ENCODE assay signal across 8 cellular contexts in the genomic region with DNA sequence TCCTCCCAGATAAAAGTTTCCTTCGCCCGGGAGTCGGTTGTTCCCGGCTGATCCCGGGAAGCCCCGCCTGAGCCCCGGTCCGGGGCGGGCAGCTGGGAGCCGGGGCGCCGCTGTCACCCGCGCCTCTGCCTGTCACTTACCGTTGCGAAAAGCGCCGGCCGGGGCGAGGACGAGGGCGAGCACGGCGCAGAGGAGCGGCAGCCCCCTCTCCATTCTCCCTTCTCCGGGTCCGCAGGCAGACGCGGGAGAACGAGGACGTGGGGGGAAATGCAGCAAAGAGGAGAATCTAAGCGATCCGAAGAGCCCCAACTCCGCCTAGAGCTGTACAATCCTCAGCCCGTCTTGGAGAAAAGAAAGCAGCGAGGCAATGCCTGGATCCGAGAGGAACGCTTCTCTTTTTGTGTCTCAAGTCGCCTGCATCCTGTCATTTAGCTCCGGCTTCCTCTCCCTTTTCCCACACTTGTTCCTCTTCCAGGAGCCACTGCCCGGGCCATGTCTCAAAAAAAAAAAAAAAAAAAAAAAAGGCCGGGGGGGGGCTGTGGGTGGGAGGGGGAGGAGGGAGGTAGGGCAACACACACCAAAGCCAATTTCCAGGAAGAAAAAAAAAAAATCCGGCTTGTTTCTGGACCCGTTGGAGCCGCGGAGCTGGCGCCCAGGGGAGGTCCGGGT. TPM values are rescaled to one million over a fixed set of nuclear protein-coding genes. Genes with fewer than 3 reads are reported as not detected.
DNase-seq lines count a peak whose midpoint lies in the region; ATAC-seq, FAIRE-seq and TF ChIP-seq lines count a peak whose summit lies in the region.

Gene NRP1 (minus strand): TSS at position 498 of the 669 bp plus-strand sequence. CDS start 285 bp downstream, at position 213.

- no peaks in the 10 kb centered on the region for H3K36me3 Mint-ChIP-seq in central memory CD8-positive, alpha-beta T cell (ENCODE audit: insufficient read depth)

- FAIRE-seq in A549 (lab: Jason Lieb, UNC), result no peak

- peaks cover 15% of the 10 kb centered on the region for H3K4me1 Mint-ChIP-seq in central memory CD8-positive, alpha-beta T cell

- DNase-seq in A549 (ENCODE audit: low read depth in 1 of 2, low spot score in 1 of 2) (peak in 1 of 2 experiments; percentile 89), GM12864 (ENCODE audit: low read depth) (no peak), PC-9 (peak in 1 of 2 experiments; percentile 25), kidney glomerular epithelial cell (lab: John Stamatoyannopoulos, UW) (peak; percentile 45)
- no peak for DNase-seq in central memory CD8-positive, alpha-beta T cell (ENCODE audit: low spot score in 2 of 2)
- DNase-seq in stimulated activated CD8-positive, alpha-beta memory T cell treated with anti-CD3 and anti-CD28 coated beads, Interleukin-4, amount 100 ng/mL, for 48 hours, result peak; percentile 39

- H2AFZ ChIP-seq in PC-9, result peak within 1 kb of the TSS; percentile 87

- peaks cover 20% of the 10 kb centered on the region for H3K4me1 ChIP-seq in A549
- H3K4me1 ChIP-seq in PC-9 (replicated peaks; ENCODE audit: insufficient read depth), result peaks cover 32% of the 10 kb centered on the region

- H3K4me3 ChIP-seq in A549 (peak within 1 kb of the TSS; percentile 85), GM12864 (ENCODE audit: low read depth, low read length) (peak within 1 kb of the TSS; percentile 10), PC-9 (peak within 1 kb of the TSS; percentile 92)

- ATAC-seq in A549, result no peak; a peak in 2 of 6 replicates
- peak; percentile 31 for ATAC-seq in central memory CD8-positive, alpha-beta T cell (replicated peaks; ENCODE audit: extremely low read depth, poor library complexity, severe bottlenecking)
- no peak for ATAC-seq in GM21737 (IDR thresholded peaks at IDR 0.05; ENCODE audit: unreplicated experiment)
- ATAC-seq in HG02798 (IDR thresholded peaks at IDR 0.05; ENCODE audit: poor library complexity, unreplicated experiment), result no peak

- POLR2A ChIA-PET in A549 (lab: Yijun Ruan, JAX) (interaction anchor here (0.6 to 3.6 kb wide), 14 partner anchors 32 to 1304 kb away, joined by 3 to 30 read pairs (median 4); no protein-coding TSS in a partner anchor), PC-9 (lab: Charles Lee; ENCODE audit: unreplicated experiment) (interaction anchor here (0.6 to 0.8 kb wide), 4 partner anchors 197 to 1827 kb away, joined by 4 to 10 read pairs (median 4); no protein-coding TSS in a partner anchor)

- TSS peak; percentile 31 for BruUV-seq in PC-9 (replicated peaks; lab: Mats Ljungman, UMichigan)

- H3K4me2 ChIP-seq in A549 (peak within 1 kb of the TSS; percentile 95), PC-9 (peak within 1 kb of the TSS; percentile 91)

- no peaks in the 10 kb centered on the region for H3K27me3 ChIP-seq in PC-9 (ENCODE audit: insufficient read depth, low read depth)

- H3K27ac ChIP-seq in A549 (peak within 1 kb of the TSS; percentile 99), PC-9 (peak within 1 kb of the TSS; percentile 79)

- TF ChIP-seq POLR2A in A549 (IDR thresholded peaks at IDR 0.05; ENCODE audit: low read length), result no peak

- H3K79me2 ChIP-seq in PC-9 (ENCODE audit: low read depth), result peaks cover 51% of the 10 kb centered on the region

- peaks cover 86% of the 10 kb centered on the region for H3K27me3 Mint-ChIP-seq in central memory CD8-positive, alpha-beta T cell

- TF ChIP-seq RAD21 in A549 (conservative IDR thresholded peaks at IDR 0.05 in 1 of 2, IDR thresholded peaks at IDR 0.05 in 1 of 2), result no peak

- TF ChIP-seq EP300 in A549 (IDR thresholded peaks at IDR 0.05), result peak in 1 of 2 experiments; percentile 21; a peak in 2 of 5 replicates

- peak within 1 kb of the TSS; percentile 79 for H3K4me3 Mint-ChIP-seq in central memory CD8-positive, alpha-beta T cell

- no peak for TF ChIP-seq CTCF in A549 (IDR thresholded peaks at IDR 0.05)
- TF ChIP-seq CTCF in GM12864 (IDR thresholded peaks at IDR 0.05; ENCODE audit: low read depth, low read length, missing control alignments), result no peak
- TF ChIP-seq CTCF in PC-9 (conservative IDR thresholded peaks at IDR 0.05), result no peak

- H3F3A ChIP-seq in PC-9 (ENCODE audit: insufficient read depth, low read depth), result peaks cover 7% of the 10 kb centered on the region; the same call in 1 of the 2 replicates

- CTCF ChIA-PET in A549 (lab: Yijun Ruan, JAX) (interaction anchor here (0.8 to 4.9 kb wide), 13 partner anchors 10 to 1303 kb away, joined by 3 to 22 read pairs (median 4); no protein-coding TSS in a partner anchor), PC-9 (lab: Charles Lee) (interaction anchor here (0.6 to 0.7 kb wide), 5 partner anchors 16 to 1303 kb away, joined by 3 to 5 read pairs (median 4); no protein-coding TSS in a partner anchor)

- no peak within 1 kb of the TSS for H3K27ac Mint-ChIP-seq in central memory CD8-positive, alpha-beta T cell (ENCODE audit: low read depth)

- no peaks in the 10 kb centered on the region for H4K20me1 ChIP-seq in PC-9 (ENCODE audit: insufficient read depth)

- H3K36me3 ChIP-seq in PC-9 (ENCODE audit: low read depth), result peaks cover 22% of the 10 kb centered on the region

- no peaks in the 10 kb centered on the region for H3K9me3 Mint-ChIP-seq in central memory CD8-positive, alpha-beta T cell

- WGBS in A549 (ENCODE audit: missing lambda C conversion rate), result 1% methylated on average over 44 of the region's 48 CpGs

- intact Hi-C loops in PC-9 (cut with micrococcal nuclease; ENCODE audit: unreplicated experiment), result loop anchor here (2.0 to 10.0 kb wide), 7 partner anchors 62 to 1658 kb away; no protein-coding TSS in a partner anchor

- no peaks in the 10 kb centered on the region for H3K9me3 ChIP-seq in A549
- H3K9me3 ChIP-seq in PC-9 (ENCODE audit: insufficient read depth, low read depth), result no peaks in the 10 kb centered on the region

- no peaks in the 10 kb centered on the region for H3K9me2 ChIP-seq in PC-9 (ENCODE audit: insufficient read depth)

TF ChIP-seq in A549, 52 proteins besides CTCF, POLR2A, EP300 and RAD21:
- TF ChIP-seq JUN (IDR thresholded peaks at IDR 0.05), result peak in 1 of 2 experiments; percentile 15; a peak in 1 of 5 replicates
- no peak for TF ChIP-seq TP53 (CRISPR knock-in tag; IDR thresholded peaks at IDR 0.05)
- TF ChIP-seq SMC3 (IDR thresholded peaks at IDR 0.05), result peak; percentile 4; the same call in 1 of the 3 replicates

RNA-seq across cellular contexts. Expression of gene NRP1, which starts in this region (rescaled TPM):
- polyA plus RNA-seq in A549 (2011; rRNA removed) (208 and 259 TPM in 2 replicates), A549 (2017; fragmentation: RNase III; extraction: RNeasy Plus Mini Kit Qiagen cat#74134 plus additional on column Dnase treatment) (115 to 147 TPM (median 121 TPM) in 3 replicates)
- 44.4 and 49.6 TPM in 2 replicates for polyA plus RNA-seq in A549 (2012; cell fraction: cytosol; rRNA removed)
- polyA plus RNA-seq in A549 (2012; cell fraction: nucleus; rRNA removed), result 76.6 and 106 TPM in 2 replicates
- 264 and 271 TPM in 2 replicates for polyA minus RNA-seq in A549 (2011; rRNA and poly(A)+ RNA removed)
- total RNA-seq in PC-9 (2021), result 21.7 and 30.5 TPM in 2 replicates

Comparison
In these comparisons a context has a peak if more than half of its experiments do, and no peak if none do; other contexts are left out.
1. DNase-seq: peak in kidney glomerular epithelial cell (single experiment) and stimulated activated CD8-positive, alpha-beta memory T cell treated with anti-CD3 and anti-CD28 coated beads, Interleukin-4, amount 100 ng/mL, for 48 hours (single experiment); none in GM12864 (single experiment) and central memory CD8-positive, alpha-beta T cell (0 of 2).
2. H3K4me3 ChIP-seq: peak in every context shown above with its lines; median percentile 92 in PC-9; 85 in A549; 10 in GM12864.